22 cellular contexts compared by ENCODE assay signal in the genomic region with DNA sequence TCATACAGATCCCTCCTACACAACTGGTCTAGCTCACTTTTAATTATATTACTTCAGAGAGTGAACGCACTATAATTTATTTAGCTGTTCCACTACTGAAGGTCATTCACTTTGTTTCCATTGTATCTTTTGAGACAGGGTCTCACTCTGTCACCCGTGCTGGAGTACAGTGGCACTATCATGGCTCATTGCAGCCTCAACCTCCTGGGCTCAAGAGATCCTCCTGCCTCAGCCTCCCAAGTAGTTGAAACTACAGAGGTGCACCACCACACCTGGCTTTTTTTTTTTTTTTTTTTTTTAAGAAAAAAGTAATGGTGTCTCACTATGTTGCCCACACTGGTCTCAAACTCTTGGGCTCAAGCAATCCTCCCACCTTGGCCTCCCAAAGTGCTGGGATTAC. TPM values are rescaled to one million over a fixed set of nuclear protein-coding genes. Genes with fewer than 3 reads are reported as not detected.
DNase-seq lines count a peak whose midpoint lies in the region; ATAC-seq and TF ChIP-seq lines count a peak whose summit lies in the region.
"Had no signal": no experiment of that assay in that cellular context is flagged by ENCODE, and none has a peak within 500 bp of the region (broad histone marks: within the 10 kb centered on the region; RNA-seq: fewer than 3 reads in every experiment).

No MANE protein-coding gene starts in this region.

- no peak overlapping the region for H2AFZ ChIP-seq in osteoblast (ENCODE audit: low read length)

- H3K36me3 Mint-ChIP-seq in activated CD4-positive, alpha-beta memory T cell treated with anti-CD3 and anti-CD28 coated beads for 36 hours: no peaks in the 10 kb centered on the region
- H3K36me3 Mint-ChIP-seq in activated CD4-positive, alpha-beta memory T cell treated with anti-CD3 and anti-CD28 coated beads, Interleukin-2, amount 10 ng/mL, durations not matched to agents 7 days and 5 days (ENCODE audit: low read depth): peaks cover 5% of the 10 kb centered on the region
- H3K36me3 Mint-ChIP-seq in CD4-positive, alpha-beta memory T cell: peaks cover 0 to 11% of the 10 kb centered on the region in 2 donors
- peaks cover 27% of the 10 kb centered on the region for H3K36me3 Mint-ChIP-seq in activated CD8-positive, alpha-beta T cell treated with anti-CD3 and anti-CD28 coated beads, Interleukin-2, amount 10 ng/mL, durations not matched to agents 7 days and 5 days (ENCODE audit: low read depth)
- H3K36me3 Mint-ChIP-seq in naive thymus-derived CD8-positive, alpha-beta T cell: no peaks in the 10 kb centered on the region

- H3K4me1 ChIP-seq in CD4-positive, alpha-beta memory T cell (ENCODE audit: insufficient read depth, low read length): peaks cover 98% of the 10 kb centered on the region
- peaks cover 5% of the 10 kb centered on the region for H3K4me1 ChIP-seq in osteoblast (ENCODE audit: insufficient read depth, low read length)

- peaks cover 77% of the 10 kb centered on the region for H3K4me1 Mint-ChIP-seq in activated CD4-positive, alpha-beta memory T cell treated with anti-CD3 and anti-CD28 coated beads for 36 hours (ENCODE audit: low read depth)
- H3K4me1 Mint-ChIP-seq in activated CD4-positive, alpha-beta memory T cell treated with anti-CD3 and anti-CD28 coated beads, Interleukin-2, amount 10 ng/mL, durations not matched to agents 7 days and 5 days: peaks cover 75% of the 10 kb centered on the region
- H3K4me1 Mint-ChIP-seq in CD4-positive, alpha-beta memory T cell: peaks cover 52 to 93% (median 72%) of the 10 kb centered on the region in 4 donors
- peaks cover 86% of the 10 kb centered on the region for H3K4me1 Mint-ChIP-seq in activated CD8-positive, alpha-beta T cell treated with anti-CD3 and anti-CD28 coated beads, Interleukin-2, amount 10 ng/mL, durations not matched to agents 7 days and 5 days (ENCODE audit: low read depth)
- H3K4me1 Mint-ChIP-seq in naive thymus-derived CD8-positive, alpha-beta T cell: peaks cover 41 to 95% (median 80%) of the 10 kb centered on the region in 4 donors

- intact Hi-C loops in activated CD4-positive, alpha-beta memory T cell treated with anti-CD3 and anti-CD28 coated beads for 36 hours (cut with micrococcal nuclease): loop anchor here (5.0 kb wide), 1 partner anchor 93 kb away; no protein-coding TSS in a partner anchor
- intact Hi-C loops in CD4-positive, alpha-beta memory T cell (cut with micrococcal nuclease): loop anchor here (5.0 to 10.0 kb wide), 3 partner anchors 47 to 1141 kb away; a partner anchor contains a TSS

- H3K79me2 ChIP-seq in osteoblast (ENCODE audit: insufficient read depth, low read length): peaks cover 73% of the 10 kb centered on the region

- H3K27me3 Mint-ChIP-seq in activated CD4-positive, alpha-beta memory T cell treated with anti-CD3 and anti-CD28 coated beads for 36 hours: no peaks in the 10 kb centered on the region
- H3K27me3 Mint-ChIP-seq in activated CD4-positive, alpha-beta memory T cell treated with anti-CD3 and anti-CD28 coated beads, Interleukin-2, amount 10 ng/mL, durations not matched to agents 7 days and 5 days: no peaks in the 10 kb centered on the region
- H3K27me3 Mint-ChIP-seq in CD4-positive, alpha-beta memory T cell: no peaks in the 10 kb centered on the region
- H3K27me3 Mint-ChIP-seq in activated CD8-positive, alpha-beta T cell treated with anti-CD3 and anti-CD28 coated beads, Interleukin-2, amount 10 ng/mL, durations not matched to agents 7 days and 5 days (ENCODE audit: low read depth): no peaks in the 10 kb centered on the region
- no peaks in the 10 kb centered on the region for H3K27me3 Mint-ChIP-seq in naive thymus-derived CD8-positive, alpha-beta T cell

- peak overlapping the region; percentile 65 for H3K27ac Mint-ChIP-seq in activated CD4-positive, alpha-beta memory T cell treated with anti-CD3 and anti-CD28 coated beads for 36 hours
- H3K27ac Mint-ChIP-seq in activated CD4-positive, alpha-beta memory T cell treated with anti-CD3 and anti-CD28 coated beads, Interleukin-2, amount 10 ng/mL, durations not matched to agents 7 days and 5 days: no peak overlapping the region
- peak overlapping the region; percentile 35 to 90 (median 83) for H3K27ac Mint-ChIP-seq in CD4-positive, alpha-beta memory T cell
- H3K27ac Mint-ChIP-seq in activated CD8-positive, alpha-beta T cell treated with anti-CD3 and anti-CD28 coated beads, Interleukin-2, amount 10 ng/mL, durations not matched to agents 7 days and 5 days: peak overlapping the region; percentile 34
- H3K27ac Mint-ChIP-seq in naive thymus-derived CD8-positive, alpha-beta T cell: peak overlapping the region; percentile 79 to 95 (median 89)

- peaks cover 2% of the 10 kb centered on the region for H3K9me3 Mint-ChIP-seq in activated CD4-positive, alpha-beta memory T cell treated with anti-CD3 and anti-CD28 coated beads for 36 hours
- no peaks in the 10 kb centered on the region for H3K9me3 Mint-ChIP-seq in activated CD4-positive, alpha-beta memory T cell treated with anti-CD3 and anti-CD28 coated beads, Interleukin-2, amount 10 ng/mL, durations not matched to agents 7 days and 5 days
- H3K9me3 Mint-ChIP-seq in CD4-positive, alpha-beta memory T cell: no peaks in the 10 kb centered on the region
- no peaks in the 10 kb centered on the region for H3K9me3 Mint-ChIP-seq in activated CD8-positive, alpha-beta T cell treated with anti-CD3 and anti-CD28 coated beads, Interleukin-2, amount 10 ng/mL, durations not matched to agents 7 days and 5 days (ENCODE audit: insufficient read depth)
- H3K9me3 Mint-ChIP-seq in naive thymus-derived CD8-positive, alpha-beta T cell: no peaks in the 10 kb centered on the region

- no peaks in the 10 kb centered on the region for H3K27me3 ChIP-seq in CD4-positive, alpha-beta memory T cell (ENCODE audit: insufficient read depth, low read length)
- H3K27me3 ChIP-seq in osteoblast (ENCODE audit: insufficient read depth, low read length): no peaks in the 10 kb centered on the region
- H3K27me3 ChIP-seq: MG63 had no signal

- H3K4me3 Mint-ChIP-seq in activated CD4-positive, alpha-beta memory T cell treated with anti-CD3 and anti-CD28 coated beads for 36 hours: no peak overlapping the region
- H3K4me3 Mint-ChIP-seq in activated CD4-positive, alpha-beta memory T cell treated with anti-CD3 and anti-CD28 coated beads, Interleukin-2, amount 10 ng/mL, durations not matched to agents 7 days and 5 days: no peak overlapping the region
- peak overlapping the region in 6 of 8 donors; percentile 21 to 79 (median 31) for H3K4me3 Mint-ChIP-seq in CD4-positive, alpha-beta memory T cell
- H3K4me3 Mint-ChIP-seq in activated CD8-positive, alpha-beta T cell treated with anti-CD3 and anti-CD28 coated beads, Interleukin-2, amount 10 ng/mL, durations not matched to agents 7 days and 5 days: no peak overlapping the region
- H3K4me3 Mint-ChIP-seq in naive thymus-derived CD8-positive, alpha-beta T cell: peak overlapping the region in 8 of 10 donors; percentile 10 to 67 (median 49)

- H3K4me3 ChIP-seq in CD4-positive, alpha-beta memory T cell (ENCODE audit: low read length in 2 of 2): no peak overlapping the region
- no peak overlapping the region for H3K4me3 ChIP-seq in osteoblast (ENCODE audit: insufficient read depth, low read length)
- H3K4me3 ChIP-seq: MG63 had no signal

- DNase-seq in activated CD4-positive, alpha-beta memory T cell treated with anti-CD3 and anti-CD28 coated beads for 36 hours: no peak
- DNase-seq in activated CD4-positive, alpha-beta memory T cell treated with anti-CD3 and anti-CD28 coated beads, Interleukin-2, amount 10 ng/mL, durations not matched to agents 7 days and 5 days: no peak
- DNase-seq in CD4-positive, alpha-beta memory T cell: no peak
- DNase-seq in activated CD8-positive, alpha-beta T cell treated with anti-CD3 and anti-CD28 coated beads, Interleukin-2, amount 10 ng/mL, durations not matched to agents 7 days and 5 days: no peak
- no peak for DNase-seq in naive thymus-derived CD8-positive, alpha-beta T cell
- DNase-seq in T1000 (lab: John Stamatoyannopoulos, UW) (no peak), GM10266 (ENCODE audit: extremely low spot score) (no peak), osteoblast (ENCODE audit: insufficient read length, low spot score, missing footprints) (no peak)
- DNase-seq: C1 segment of cervical spinal cord; Calu3; DMS79 treated with DMSO at 0.1 percent for 48 hours; GDM1; MG63; NCI-H1092 treated with DMSO at 0.1 percent for 48 hours; NCI-H1694; NCI-H2107; NCI-H345; NCI-H69; NK-92 treated with Interleukin-12 subunit alpha and Interleukin-12 subunit beta, amount 100 ng/mL, for 24 hours; OCI-M1; RPMI8226 had no signal

- ATAC-seq in activated CD8-positive, alpha-beta T cell treated with anti-CD3 and anti-CD28 coated beads, Interleukin-2, amount 10 ng/mL, durations not matched to agents 7 days and 5 days: no peak
- no peak for ATAC-seq in naive thymus-derived CD8-positive, alpha-beta T cell

- H3K9me3 ChIP-seq in CD4-positive, alpha-beta memory T cell (ENCODE audit: control insufficient read depth in 1 of 2, low read length in 2 of 2): no peaks in the 10 kb centered on the region
- H3K9me3 ChIP-seq in osteoblast (ENCODE audit: low read depth, low read length): no peaks in the 10 kb centered on the region
- H3K9me3 ChIP-seq: MG63 had no signal

- no peaks in the 10 kb centered on the region for H3K36me3 ChIP-seq in CD4-positive, alpha-beta memory T cell (ENCODE audit: insufficient read depth, low read length)
- no peaks in the 10 kb centered on the region for H3K36me3 ChIP-seq in osteoblast (ENCODE audit: insufficient read depth, low read length)
- H3K36me3 ChIP-seq: MG63 had no signal

- no peak overlapping the region for H3K4me2 ChIP-seq in osteoblast (ENCODE audit: insufficient read depth, low read length)

- H4K20me1 ChIP-seq in osteoblast (ENCODE audit: insufficient read depth, low read length): peaks cover 16% of the 10 kb centered on the region

- CTCF ChIA-PET in activated CD4-positive, alpha-beta memory T cell treated with anti-CD3 and anti-CD28 coated beads for 36 hours (lab: Charles Lee): no interaction called here
- CTCF ChIA-PET in activated CD4-positive, alpha-beta memory T cell treated with anti-CD3 and anti-CD28 coated beads, Interleukin-2, amount 10 ng/mL, durations not matched to agents 7 days and 5 days (lab: Charles Lee): interaction anchor here (0.6 to 1.2 kb wide), 2 partner anchors 33 to 35 kb away, joined by 3 read pairs; no protein-coding TSS in a partner anchor
- CTCF ChIA-PET in CD4-positive, alpha-beta memory T cell (lab: Charles Lee; ENCODE audit: partially characterized antibody): interaction anchor here (5.6 kb wide), 1 partner anchor 9 kb away, joined by 37 read pairs; no protein-coding TSS in a partner anchor
- CTCF ChIA-PET in activated CD8-positive, alpha-beta T cell treated with anti-CD3 and anti-CD28 coated beads, Interleukin-2, amount 10 ng/mL, durations not matched to agents 7 days and 5 days (lab: Charles Lee): interaction anchor here (0.8 kb wide), 1 partner anchor 16 kb away, joined by 3 read pairs; no protein-coding TSS in a partner anchor

- TF ChIP-seq CTCF in GM10266 (IDR thresholded peaks at IDR 0.05; ENCODE audit: control insufficient read depth, insufficient read depth, low read depth, missing control alignments) (no peak), osteoblast (IDR thresholded peaks at IDR 0.05; ENCODE audit: extremely low read depth, low read depth, low read length) (no peak)

- POLR2A ChIA-PET in activated CD4-positive, alpha-beta memory T cell treated with anti-CD3 and anti-CD28 coated beads for 36 hours (lab: Charles Lee): no interaction called here
- POLR2A ChIA-PET in activated CD4-positive, alpha-beta memory T cell treated with anti-CD3 and anti-CD28 coated beads, Interleukin-2, amount 10 ng/mL, durations not matched to agents 7 days and 5 days (lab: Charles Lee): interaction anchor here (0.6 to 8.5 kb wide), 5 partner anchors 12 to 90 kb away, joined by 3 to 56 read pairs (median 37); a partner anchor contains a TSS
- POLR2A ChIA-PET in CD4-positive, alpha-beta memory T cell (lab: Charles Lee; ENCODE audit: partially characterized antibody): interaction anchor here (1.1 to 34.5 kb wide), 5 partner anchors 11 to 48 kb away, joined by 3 to 895 read pairs (median 10); no protein-coding TSS in a partner anchor
- POLR2A ChIA-PET in activated CD8-positive, alpha-beta T cell treated with anti-CD3 and anti-CD28 coated beads, Interleukin-2, amount 10 ng/mL, durations not matched to agents 7 days and 5 days (lab: Charles Lee): interaction anchor here (1.3 kb wide), 1 partner anchor 12 kb away, joined by 5 read pairs; no protein-coding TSS in a partner anchor
- POLR2A ChIA-PET in naive thymus-derived CD8-positive, alpha-beta T cell (lab: Charles Lee): interaction anchor here (0.7 to 10.5 kb wide), 7 partner anchors 8 to 130 kb away, joined by 3 to 98 read pairs (median 3); no protein-coding TSS in a partner anchor

- no peak overlapping the region for H3K27ac ChIP-seq in CD4-positive, alpha-beta memory T cell (ENCODE audit: low read depth, low read length)
- no peak overlapping the region for H3K27ac ChIP-seq in osteoblast (ENCODE audit: low read depth, low read length)
- H3K27ac ChIP-seq: KMS-11 had no signal

RNA-seq across cellular contexts. Expression of a gene that starts 49.0 kb away (rescaled TPM):
- 100 to 1,000 TPM; 107 to 108 TPM for total RNA-seq in activated CD4-positive, alpha-beta memory T cell treated with anti-CD3 and anti-CD28 coated beads for 36 hours
- 100 to 1,000 TPM; 126 to 137 TPM for total RNA-seq in activated CD4-positive, alpha-beta memory T cell treated with anti-CD3 and anti-CD28 coated beads, Interleukin-2, amount 10 ng/mL, durations not matched to agents 7 days and 5 days
- 100 to 1,000 TPM; 171 to 179 TPM for total RNA-seq in CD4-positive, alpha-beta memory T cell
- 10 to 100 TPM; 33.4 to 87.0 TPM for polyA plus RNA-seq in CD4-positive, alpha-beta memory T cell
- total RNA-seq in activated CD8-positive, alpha-beta T cell treated with anti-CD3 and anti-CD28 coated beads, Interleukin-2, amount 10 ng/mL, durations not matched to agents 7 days and 5 days: 100 to 1,000 TPM; 154 to 164 TPM
- total RNA-seq in naive thymus-derived CD8-positive, alpha-beta T cell: 100 to 1,000 TPM; 152 to 169 TPM
- polyA plus RNA-seq in naive thymus-derived CD8-positive, alpha-beta T cell: 10 to 100 TPM; 54.3 to 77.5 (median 59.9) TPM
- 65.7 and 68.8 TPM in 2 replicates for total RNA-seq in osteoblast

Comparison
In these comparisons a context has a peak if more than half of its experiments do, and no peak if none do; other contexts are left out.
1. H3K4me3 Mint-ChIP-seq: peak in CD4-positive, alpha-beta memory T cell (6 of 8) and naive thymus-derived CD8-positive, alpha-beta T cell (8 of 10); none in activated CD4-positive, alpha-beta memory T cell treated with anti-CD3 and anti-CD28 coated beads for 36 hours (single experiment), activated CD4-positive, alpha-beta memory T cell treated with anti-CD3 and anti-CD28 coated beads, Interleukin-2, amount 10 ng/mL, durations not matched to agents 7 days and 5 days (single experiment) and activated CD8-positive, alpha-beta T cell treated with anti-CD3 and anti-CD28 coated beads, Interleukin-2, amount 10 ng/mL, durations not matched to agents 7 days and 5 days (single experiment).